ENCODE assay signal across 8 cellular contexts in genomic region chr17:39676198-39676819, GRCh38. TPM values are rescaled to one million over a fixed set of nuclear protein-coding genes. Genes with fewer than 3 reads are reported as not detected.
DNase-seq lines count a peak whose midpoint lies in the region; ATAC-seq and FAIRE-seq lines count a peak whose summit lies in the region.
"Had no signal": no experiment of that assay in that cellular context is flagged by ENCODE, and none has a peak within 500 bp of the region (broad histone marks: within the 10 kb centered on the region; RNA-seq: fewer than 3 reads in every experiment).

No MANE protein-coding gene starts in this region.

- no peaks in the 10 kb centered on the region for H3K9me3 Mint-ChIP-seq in activated T-helper 17 cell treated with anti-CD3 and anti-CD28 coated beads, Interleukin-2, amount 50 U/mL, for 72 hours

- H3K4me3 Mint-ChIP-seq in activated T-helper 17 cell treated with anti-CD3 and anti-CD28 coated beads, Interleukin-2, amount 50 U/mL, for 72 hours, result peak overlapping the region; percentile 54

- H3K27me3 Mint-ChIP-seq in activated T-helper 17 cell treated with anti-CD3 and anti-CD28 coated beads, Interleukin-2, amount 50 U/mL, for 72 hours, result no peaks in the 10 kb centered on the region

- H3K27ac Mint-ChIP-seq in activated T-helper 17 cell treated with anti-CD3 and anti-CD28 coated beads, Interleukin-2, amount 50 U/mL, for 72 hours, result peak overlapping the region; percentile 57

- DNase-seq in NCI-H2029 (lab: John Stamatoyannopoulos, UW), result peak; percentile 88
- DNase-seq in medulla oblongata (ENCODE audit: extremely low spot score), result peak; percentile 54
- peak; percentile 34 for DNase-seq in urothelium cell line (ENCODE audit: low spot score)
- no peak for DNase-seq in HTR-8/SVneo (ENCODE audit: insufficient read length, low spot score)

- H3K4me1 Mint-ChIP-seq in activated T-helper 17 cell treated with anti-CD3 and anti-CD28 coated beads, Interleukin-2, amount 50 U/mL, for 72 hours, result peaks cover 36% of the 10 kb centered on the region

- ATAC-seq in GM18511 (IDR thresholded peaks at IDR 0.05; ENCODE audit: unreplicated experiment) (peak; percentile 60), HG03442 (IDR thresholded peaks at IDR 0.05; ENCODE audit: unreplicated experiment) (no peak)
- peak; percentile 58 for ATAC-seq in activated T-helper 17 cell treated with anti-CD3 and anti-CD28 coated beads, Interleukin-2, amount 50 U/mL, for 72 hours (replicated peaks)

- FAIRE-seq in urothelium cell line (lab: Jason Lieb, UNC) (no peak), HTR-8/SVneo (lab: Jason Lieb, UNC) (no peak)

- H3K36me3 Mint-ChIP-seq in activated T-helper 17 cell treated with anti-CD3 and anti-CD28 coated beads, Interleukin-2, amount 50 U/mL, for 72 hours (ENCODE audit: low read depth), result no peaks in the 10 kb centered on the region

RNA-seq across cellular contexts. Expression of gene PNMT, which starts 8.1 kb away (rescaled TPM):
- not detected for total RNA-seq in activated T-helper 17 cell treated with anti-CD3 and anti-CD28 coated beads, Interleukin-2, amount 50 U/mL, for 72 hours
- total RNA-seq: RPMI7951 had no signal

RNA-seq across cellular contexts. Expression of gene TCAP, which starts 11.2 kb away (rescaled TPM):
- total RNA-seq in activated T-helper 17 cell treated with anti-CD3 and anti-CD28 coated beads, Interleukin-2, amount 50 U/mL, for 72 hours, result 1 to 10 TPM; 2.0 to 2.5 TPM

RNA-seq across cellular contexts. Expression of gene PGAP3, which starts 11.5 kb away (rescaled TPM):
- total RNA-seq in activated T-helper 17 cell treated with anti-CD3 and anti-CD28 coated beads, Interleukin-2, amount 50 U/mL, for 72 hours, result 10 to 100 TPM in 1 of 2 donors, 1 to 10 TPM in 1; 5.9 to 14.8 TPM

RNA-seq across cellular contexts. Expression of gene ERBB2, which starts 23.6 kb away (rescaled TPM):
- total RNA-seq in activated T-helper 17 cell treated with anti-CD3 and anti-CD28 coated beads, Interleukin-2, amount 50 U/mL, for 72 hours, result 1 to 10 TPM; 3.4 to 5.9 TPM

RNA-seq across cellular contexts. Expression of gene STARD3, which starts 39.4 kb away (rescaled TPM):
- 10 to 100 TPM; 59.8 to 76.0 TPM for total RNA-seq in activated T-helper 17 cell treated with anti-CD3 and anti-CD28 coated beads, Interleukin-2, amount 50 U/mL, for 72 hours
